15 cellular contexts compared by ENCODE assay signal in the genomic region with DNA sequence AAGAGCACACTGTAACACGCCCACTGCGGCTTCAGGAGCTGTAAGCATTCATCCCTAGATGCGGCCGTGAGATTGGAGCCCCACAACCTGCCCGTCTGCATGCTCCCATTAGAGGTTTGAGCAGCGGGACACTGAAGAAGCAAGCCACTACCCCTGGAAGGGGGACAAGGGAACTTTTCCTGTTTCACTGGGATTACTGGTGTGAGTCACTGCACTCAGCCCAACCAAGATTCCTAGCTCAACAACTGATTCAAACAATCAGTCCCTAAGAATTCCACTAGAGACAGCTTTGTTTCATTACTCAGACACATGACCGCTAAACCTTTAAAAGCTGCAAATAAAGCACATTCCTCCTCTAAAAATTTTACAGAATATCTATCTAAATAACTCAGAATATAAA.
DNase-seq lines count a peak whose midpoint lies in the region; ATAC-seq, FAIRE-seq and TF ChIP-seq lines count a peak whose summit lies in the region.
"Had no signal": no experiment of that assay in that cellular context is flagged by ENCODE, and none has a peak within 500 bp of the region (broad histone marks: within the 10 kb centered on the region; RNA-seq: fewer than 3 reads in every experiment).

No MANE protein-coding gene starts in this region.

- H3K36me3 ChIP-seq in astrocyte (ENCODE audit: insufficient read depth, low read length) (peaks cover 7% of the 10 kb centered on the region), tibial nerve (peaks cover 0 to 24% (median 0%) of the 10 kb centered on the region in 3 donors)
- H3K36me3 ChIP-seq: right atrium auricular region had no signal

- H3K4me3 Mint-ChIP-seq in H9 = no peak overlapping the region
- no peak overlapping the region for H3K4me3 Mint-ChIP-seq in astrocyte (ENCODE audit: unreplicated experiment)

- no peak overlapping the region for H3K18ac ChIP-seq in H9 (ENCODE audit: insufficient read length, low read depth, low read length)

- TF ChIP-seq CTCF in H9 (conservative IDR thresholded peaks at IDR 0.05) (no peak), astrocyte (IDR thresholded peaks at IDR 0.05; ENCODE audit: insufficient read depth, low read depth, low read length) (no peak), tibial nerve (IDR thresholded peaks at IDR 0.05) (no peak), RWPE1 (conservative IDR thresholded peaks at IDR 0.05; ENCODE audit: low read depth) (no peak)

- no peak overlapping the region for H2BK120ac ChIP-seq in H9 (ENCODE audit: low read depth, low read length, poor library complexity, severe bottlenecking)

- no peak overlapping the region for H4K8ac ChIP-seq in H9 (replicated peaks; ENCODE audit: insufficient read length, low read depth, low read length)

- H3K4me2 ChIP-seq in H9 (ENCODE audit: insufficient read depth, insufficient read length, low read length) = no peak overlapping the region
- H3K4me2 ChIP-seq in astrocyte (ENCODE audit: low read length) = peak overlapping the region; percentile 66

- no peak overlapping the region for H2BK12ac ChIP-seq in H9 (ENCODE audit: insufficient read length, low read depth, low read length)

- FAIRE-seq in astrocyte (lab: Jason Lieb, UNC) = peak; percentile 67
- FAIRE-seq: endometrium, keratinocyte had no signal

- H3T11ph ChIP-seq in H9 (ENCODE audit: low read length) = no peak overlapping the region

- no peak overlapping the region for H3K27ac ChIP-seq in H9 (ENCODE audit: insufficient read length, low read depth, low read length)
- peak overlapping the region; percentile 20 for H3K27ac ChIP-seq in astrocyte (ENCODE audit: low read depth, low read length)
- H3K27ac ChIP-seq in tibial nerve = peak overlapping the region; percentile 4 to 76 (median 34)
- H3K27ac ChIP-seq in RWPE1 = no peak overlapping the region
- H3K27ac ChIP-seq: adrenal gland, right atrium auricular region, SJCRH30, VCaP had no signal

- H4K20me1 ChIP-seq in H9 (ENCODE audit: control insufficient read depth, insufficient read depth, insufficient read length) (no peaks in the 10 kb centered on the region), astrocyte (ENCODE audit: insufficient read depth, low read length) (peaks cover 7% of the 10 kb centered on the region)

- H3K23me2 ChIP-seq in H9 (ENCODE audit: insufficient read length, low read depth, low read length, poor library complexity, severe bottlenecking) = no peaks in the 10 kb centered on the region

- DNase-seq in H9 (peak; percentile 31), astrocyte (ENCODE audit: low read depth) (peak; percentile 76), hepatic stellate cell (ENCODE audit: low spot score) (peak; percentile 40), tibial nerve (ENCODE audit: low spot score in 2 of 2) (no peak), RWPE1 (ENCODE audit: low spot score) (no peak)
- no peak for DNase-seq in activated T-cell treated with anti-CD3 and anti-CD28 coated beads, Interleukin-2, amount 50 U/mL, for 48 hours
- DNase-seq: adrenal gland, GOT3, NCI-H1930 had no signal

- no peaks in the 10 kb centered on the region for H3K27me3 Mint-ChIP-seq in H9 (ENCODE audit: low read depth)
- no peaks in the 10 kb centered on the region for H3K27me3 Mint-ChIP-seq in astrocyte (ENCODE audit: low read depth, unreplicated experiment)

- peaks cover 0 to 8% (median 7%) of the 10 kb centered on the region in 3 experiments; a peak in 4 of 7 replicates for H3K36me3 Mint-ChIP-seq in H9 (ENCODE audit: insufficient read depth in 1 of 3, low read depth in 3 of 3)
- H3K36me3 Mint-ChIP-seq in astrocyte (ENCODE audit: low read depth, unreplicated experiment) = no peaks in the 10 kb centered on the region

- no peak overlapping the region for H3K27ac Mint-ChIP-seq in H9
- peak overlapping the region; percentile 75 for H3K27ac Mint-ChIP-seq in astrocyte (ENCODE audit: unreplicated experiment)

- H3K4me1 ChIP-seq in H9 (ENCODE audit: insufficient read depth, low read length) (no peaks in the 10 kb centered on the region), astrocyte (ENCODE audit: insufficient read depth, low read length) (peaks cover 10% of the 10 kb centered on the region), tibial nerve (peaks cover 0 to 22% (median 0%) of the 10 kb centered on the region in 4 donors)
- H3K4me1 ChIP-seq: adrenal gland, right atrium auricular region, SJCRH30 had no signal

- no peak overlapping the region for H3K23ac ChIP-seq in H9 (ENCODE audit: insufficient read length, low read depth, low read length)

- H3K4ac ChIP-seq in H9 (ENCODE audit: low read depth, low read length) = no peak overlapping the region

- H3K14ac ChIP-seq in H9 (ENCODE audit: insufficient read depth, low read length) = no peak overlapping the region

- H2AFZ ChIP-seq in H9 (ENCODE audit: low read length) = no peak overlapping the region
- no peak overlapping the region for H2AFZ ChIP-seq in astrocyte (ENCODE audit: low read depth, low read length)

- H4K5ac ChIP-seq in H9 (ENCODE audit: insufficient read length, low read depth, low read length) = no peak overlapping the region

- H3K9me3 Mint-ChIP-seq in H9 (no peaks in the 10 kb centered on the region), astrocyte (ENCODE audit: unreplicated experiment) (no peaks in the 10 kb centered on the region)

- H2BK5ac ChIP-seq in H9 (ENCODE audit: insufficient read length, low read length) = no peak overlapping the region

- H3K9ac ChIP-seq in H9 (ENCODE audit: extremely low read depth, insufficient read length, low read length) (no peak overlapping the region), astrocyte (ENCODE audit: low read length) (no peak overlapping the region)

- H2AK5ac ChIP-seq in H9 (ENCODE audit: insufficient read length, low read length) = no peak overlapping the region

- TF ChIP-seq EP300 in tibial nerve (IDR thresholded peaks at IDR 0.05) = no peak

- WGBS in H9 (ENCODE audit: extremely low coverage, insufficient read length, low lambda C conversion rate) = no CpG with 5 or more reads among the region's 7 CpGs
- WGBS in tibial nerve, 2 donors = 62 to 71% methylated on average over 7 of the region's 7 CpGs

- no peak overlapping the region for H2BK20ac ChIP-seq in H9 (ENCODE audit: low read depth, low read length, poor library complexity, severe bottlenecking)

- CTCF ChIA-PET in RWPE1 (lab: Yijun Ruan, JAX) = interaction anchor here (0.8 kb wide), 1 partner anchor 725 kb away, joined by 3 read pairs; no protein-coding TSS in a partner anchor

- H2BK15ac ChIP-seq in H9 (ENCODE audit: low read depth, low read length) = no peak overlapping the region

- no peak for ATAC-seq in HG03039 (IDR thresholded peaks at IDR 0.05; ENCODE audit: unreplicated experiment)

- H3K79me2 ChIP-seq in H9 (ENCODE audit: insufficient read depth, low read length) (no peaks in the 10 kb centered on the region), astrocyte (ENCODE audit: insufficient read depth, low read length) (no peaks in the 10 kb centered on the region)

- H3K9me3 ChIP-seq in H9 (ENCODE audit: control insufficient read depth, low read depth, low read length) (no peaks in the 10 kb centered on the region), astrocyte (ENCODE audit: insufficient read depth, low read depth, low read length) (no peaks in the 10 kb centered on the region), tibial nerve (no peaks in the 10 kb centered on the region)
- H3K9me3 ChIP-seq: adrenal gland, right atrium auricular region, SJCRH30 had no signal

- H3K27me3 ChIP-seq in H9 (ENCODE audit: insufficient read depth, low read length) (no peaks in the 10 kb centered on the region), astrocyte (ENCODE audit: insufficient read depth, low read length) (no peaks in the 10 kb centered on the region), tibial nerve (no peaks in the 10 kb centered on the region)
- H3K27me3 ChIP-seq: adrenal gland, right atrium auricular region, SJCRH30 had no signal

- no peak for TF ChIP-seq POLR2A in tibial nerve (IDR thresholded peaks at IDR 0.05)

- H3K56ac ChIP-seq in H9 (ENCODE audit: insufficient read length, low read depth, low read length) = no peak overlapping the region

- H3K4me1 Mint-ChIP-seq in H9 = 0 out of 4 replicates have a peak, but pooled peaks cover 0 to 5% of the 10 kb centered on the region in 2 experiments
- peaks cover 9% of the 10 kb centered on the region for H3K4me1 Mint-ChIP-seq in astrocyte (ENCODE audit: low read depth, unreplicated experiment)

- H3K4me3 ChIP-seq in astrocyte (ENCODE audit: insufficient read depth, low read depth, low read length) = no peak overlapping the region
- no peak overlapping the region for H3K4me3 ChIP-seq in tibial nerve
- H3K4me3 ChIP-seq: adrenal gland, right atrium auricular region, SJCRH30 had no signal

- H4K91ac ChIP-seq in H9 (ENCODE audit: insufficient read length, low read depth, low read length) = no peak overlapping the region

- POLR2A ChIA-PET in RWPE1 (lab: Yijun Ruan, JAX; ENCODE audit: low non-redundant PET) = no interaction called here

- no peaks in the 10 kb centered on the region for H3K79me1 ChIP-seq in H9 (ENCODE audit: insufficient read depth, low read depth, low read length, poor library complexity, severe bottlenecking)

Comparison
In these comparisons a context has a peak if more than half of its experiments do, and no peak if none do; other contexts are left out.
1. DNase-seq: peak in H9 (single experiment), astrocyte (single experiment) and hepatic stellate cell (single experiment); none in tibial nerve (0 of 2), RWPE1 (single experiment) and activated T-cell treated with anti-CD3 and anti-CD28 coated beads, Interleukin-2, amount 50 U/mL, for 48 hours (0 of 2).
2. H3K27ac ChIP-seq: peak in astrocyte (single experiment) and tibial nerve (4 of 4); none in H9 (single experiment) and RWPE1 (single experiment).